17 cellular contexts compared by ENCODE assay signal in the genomic region with DNA sequence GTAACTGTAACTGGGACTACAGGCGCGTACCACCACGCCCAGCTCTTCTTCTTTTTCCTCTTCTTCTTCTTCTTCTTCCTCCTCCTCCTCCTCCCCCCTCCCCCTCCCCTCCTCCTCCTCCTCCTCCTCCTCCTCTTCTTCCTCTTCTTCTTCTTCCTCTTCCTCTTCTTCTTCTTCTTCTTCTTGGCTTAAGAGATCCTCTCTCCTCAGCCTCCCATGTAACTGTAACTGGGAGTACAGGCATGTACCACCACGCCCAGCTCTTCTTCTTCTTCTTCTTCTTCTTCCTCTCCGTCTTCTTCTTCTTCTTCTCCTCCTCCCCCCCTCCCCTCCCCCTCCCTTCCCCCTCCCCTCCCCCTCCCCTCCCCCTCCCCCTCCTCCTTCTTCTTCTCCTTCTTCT. TPM values are rescaled to one million over a fixed set of nuclear protein-coding genes. Genes with fewer than 3 reads are reported as not detected.
DNase-seq lines count a peak whose midpoint lies in the region; ATAC-seq, FAIRE-seq and TF ChIP-seq lines count a peak whose summit lies in the region.
"Had no signal": no experiment of that assay in that cellular context is flagged by ENCODE, and none has a peak within 500 bp of the region (broad histone marks: within the 10 kb centered on the region; RNA-seq: fewer than 3 reads in every experiment).

No MANE protein-coding gene starts in this region.

- ATAC-seq in A549 (no peak), HG02973 (IDR thresholded peaks at IDR 0.05; ENCODE audit: unreplicated experiment) (no peak)
- ATAC-seq: CD8-positive, alpha-beta T cell; GM23338 had no signal

- no peak for TF ChIP-seq RAD21 in A549 (conservative IDR thresholded peaks at IDR 0.05 in 1 of 2, IDR thresholded peaks at IDR 0.05 in 1 of 2)

- H3K4me3 ChIP-seq in A549 (no peak overlapping the region), PC-9 (no peak overlapping the region), sigmoid colon (no peak overlapping the region)
- H3K4me3 ChIP-seq: BLaER1, GM23338 had no signal

- H3K27me3 Mint-ChIP-seq in CD14-positive monocyte (ENCODE audit: low read depth in 3 of 3): peaks cover 31 to 38% (median 37%) of the 10 kb centered on the region in 3 donors
- H3K27me3 Mint-ChIP-seq in activated T-cell treated with anti-CD3 and anti-CD28 coated beads, Interleukin-2, amount 50 U/mL, for 24 hours: peaks cover 53% of the 10 kb centered on the region

- H3F3A ChIP-seq in PC-9 (ENCODE audit: insufficient read depth, low read depth): peaks cover 49% of the 10 kb centered on the region

- BruUV-seq in PC-9 (replicated peaks; lab: Mats Ljungman, UMichigan): no TSS peak

- WGBS in A549 (ENCODE audit: missing lambda C conversion rate): 94% methylated on average over 5 of the region's 5 CpGs
- 80 to 86% methylated on average over 5 of the region's 5 CpGs for WGBS in sigmoid colon, 2 donors

- H3K9me3 Mint-ChIP-seq in CD14-positive monocyte: peaks cover 0 to 14% (median 8%) of the 10 kb centered on the region in 7 donors
- no peaks in the 10 kb centered on the region for H3K9me3 Mint-ChIP-seq in activated T-cell treated with anti-CD3 and anti-CD28 coated beads, Interleukin-2, amount 50 U/mL, for 24 hours
- H3K9me3 Mint-ChIP-seq: CD8-positive, alpha-beta T cell; GM23338 had no signal

- peak overlapping the region in 6 of 7 donors; percentile 55 to 88 (median 78) for H3K27ac Mint-ChIP-seq in CD14-positive monocyte
- no peak overlapping the region for H3K27ac Mint-ChIP-seq in activated T-cell treated with anti-CD3 and anti-CD28 coated beads, Interleukin-2, amount 50 U/mL, for 24 hours
- H3K27ac Mint-ChIP-seq: CD8-positive, alpha-beta T cell; GM23338 had no signal

- H3K27ac ChIP-seq in A549: peak overlapping the region; percentile 15 to 97; a peak in 4 of 6 replicates
- H3K27ac ChIP-seq in PC-9: peak overlapping the region; percentile 97
- no peak overlapping the region for H3K27ac ChIP-seq in sigmoid colon
- H3K27ac ChIP-seq: BLaER1 had no signal

- CTCF ChIA-PET in A549 (lab: Yijun Ruan, JAX) (interaction anchor here (0.9 to 9.7 kb wide), 4 partner anchors 17 to 84 kb away, joined by 3 to 175 read pairs (median 5); no protein-coding TSS in a partner anchor), PC-9 (lab: Charles Lee) (interaction anchor here (0.6 kb wide), 1 partner anchor 555 kb away, joined by 9 read pairs; no protein-coding TSS in a partner anchor)

- H3K4me3 Mint-ChIP-seq in CD14-positive monocyte: peak overlapping the region in 1 of 2 donors; percentile 72
- no peak overlapping the region for H3K4me3 Mint-ChIP-seq in activated T-cell treated with anti-CD3 and anti-CD28 coated beads, Interleukin-2, amount 50 U/mL, for 24 hours
- H3K4me3 Mint-ChIP-seq: CD8-positive, alpha-beta T cell; GM23338 had no signal

- DNase-seq in A549 (ENCODE audit: low read depth in 1 of 2, low spot score in 1 of 2) (no peak), CD14-positive monocyte (ENCODE audit: low spot score) (no peak), PC-9 (no peak), sigmoid colon (peak; percentile 1)
- DNase-seq in activated T-cell treated with anti-CD3 and anti-CD28 coated beads, Interleukin-2, amount 50 U/mL, for 24 hours: no peak
- DNase-seq: Calu3; CD8-positive, alpha-beta T cell; DMS79 treated with DMSO at 0.1 percent for 48 hours; GF-D8; HCEC 1CT; HFFc6 had no signal

- H3K79me2 ChIP-seq in PC-9 (ENCODE audit: low read depth): peaks cover 16% of the 10 kb centered on the region

- H3K4me1 ChIP-seq in A549 (peaks cover 63% of the 10 kb centered on the region), PC-9 (replicated peaks; ENCODE audit: insufficient read depth) (peaks cover 88% of the 10 kb centered on the region), sigmoid colon (peaks cover 0 to 21% (median 10%) of the 10 kb centered on the region in 4 donors)
- H3K4me1 ChIP-seq: BLaER1 had no signal

- H3K36me3 ChIP-seq in PC-9 (ENCODE audit: low read depth): no peaks in the 10 kb centered on the region
- no peaks in the 10 kb centered on the region for H3K36me3 ChIP-seq in sigmoid colon
- H3K36me3 ChIP-seq: BLaER1 had no signal

- intact Hi-C loops in CD14-positive monocyte (cut with micrococcal nuclease): no loop called here
- intact Hi-C loops in PC-9 (cut with micrococcal nuclease; ENCODE audit: unreplicated experiment): no loop called here
- intact Hi-C loops in sigmoid colon (cut with DNase I): no loop called here

- POLR2A ChIA-PET in A549 (lab: Yijun Ruan, JAX): no interaction called here
- POLR2A ChIA-PET in PC-9 (lab: Charles Lee; ENCODE audit: unreplicated experiment): interaction anchor here (0.6 to 0.9 kb wide), 2 partner anchors 100 to 826 kb away, joined by 4 to 10 read pairs; no protein-coding TSS in a partner anchor

- peaks cover 68% of the 10 kb centered on the region for H3K4me1 Mint-ChIP-seq in CD14-positive monocyte
- H3K4me1 Mint-ChIP-seq in activated T-cell treated with anti-CD3 and anti-CD28 coated beads, Interleukin-2, amount 50 U/mL, for 24 hours (ENCODE audit: low read depth): peaks cover 4% of the 10 kb centered on the region

- TF ChIP-seq CTCF in A549 (IDR thresholded peaks at IDR 0.05) (no peak), CD14-positive monocyte (IDR thresholded peaks at IDR 0.05) (no peak), PC-9 (conservative IDR thresholded peaks at IDR 0.05) (no peak), sigmoid colon (IDR thresholded peaks at IDR 0.05) (no peak)

- no peaks in the 10 kb centered on the region for H4K20me1 ChIP-seq in PC-9 (ENCODE audit: insufficient read depth)
- H4K20me1 ChIP-seq: BLaER1 had no signal

- no peak for FAIRE-seq in A549 (lab: Jason Lieb, UNC)
- FAIRE-seq: H54, HTR-8/SVneo had no signal

- no peak for TF ChIP-seq EP300 in A549 (IDR thresholded peaks at IDR 0.05)
- TF ChIP-seq EP300 in sigmoid colon (IDR thresholded peaks at IDR 0.05): no peak

- H3K9me3 ChIP-seq in A549 (no peaks in the 10 kb centered on the region), PC-9 (ENCODE audit: insufficient read depth, low read depth) (no peaks in the 10 kb centered on the region), sigmoid colon (no peaks in the 10 kb centered on the region)
- H3K9me3 ChIP-seq: BLaER1 had no signal

- TF ChIP-seq POLR2A in A549 (IDR thresholded peaks at IDR 0.05; ENCODE audit: low read length) (no peak), sigmoid colon (IDR thresholded peaks at IDR 0.05) (no peak)

- peaks cover 10 to 12% of the 10 kb centered on the region in 2 donors for H3K36me3 Mint-ChIP-seq in CD14-positive monocyte
- no peaks in the 10 kb centered on the region for H3K36me3 Mint-ChIP-seq in activated T-cell treated with anti-CD3 and anti-CD28 coated beads, Interleukin-2, amount 50 U/mL, for 24 hours (ENCODE audit: low read depth)
- H3K36me3 Mint-ChIP-seq: CD8-positive, alpha-beta T cell had no signal

- no peaks in the 10 kb centered on the region for H3K9me2 ChIP-seq in PC-9 (ENCODE audit: insufficient read depth)

- H3K27me3 ChIP-seq in PC-9 (ENCODE audit: insufficient read depth, low read depth) (no peaks in the 10 kb centered on the region), sigmoid colon (peaks cover 2 to 17% (median 12%) of the 10 kb centered on the region in 3 donors)

- H3K4me2 ChIP-seq in A549 (no peak overlapping the region), PC-9 (no peak overlapping the region)
- H3K4me2 ChIP-seq: BLaER1, GM23338 had no signal

- no peak overlapping the region for H2AFZ ChIP-seq in PC-9
- H2AFZ ChIP-seq: GM23338 had no signal

TF ChIP-seq in A549, 52 proteins besides CTCF, POLR2A, EP300 and RAD21 (continues in another document):
- TF ChIP-seq EHMT2 (IDR thresholded peaks at IDR 0.05; ENCODE audit: low read depth) (no peak), RARB (CRISPR knock-in tag; IDR thresholded peaks at IDR 0.05) (no peak), NPAS2 (CRISPR knock-in tag; IDR thresholded peaks at IDR 0.05; ENCODE audit: borderline replicate concordance) (no peak), NFE2L2 (conservative IDR thresholded peaks at IDR 0.05; ENCODE audit: low read length) (no peak), CEBPB (IDR thresholded peaks at IDR 0.05) (no peak), CBX2 (IDR thresholded peaks at IDR 0.05; ENCODE audit: borderline replicate concordance, low read depth) (no peak)

RNA-seq across cellular contexts. Expression of a gene that starts 5.3 kb away (rescaled TPM):
- 2,033 and 2,623 TPM in 2 replicates for polyA plus RNA-seq in A549 (2011; rRNA removed)
- polyA plus RNA-seq in A549 (2012; cell fraction: cytosol; rRNA removed): 5,680 and 6,103 TPM in 2 replicates
- 6,979 and 9,418 TPM in 2 replicates for polyA plus RNA-seq in A549 (2012; cell fraction: nucleus; rRNA removed)
- 3,055 to 3,652 TPM (median 3,189 TPM) in 3 replicates for polyA plus RNA-seq in A549 (2017; fragmentation: RNase III; extraction: RNeasy Plus Mini Kit Qiagen cat#74134 plus additional on column Dnase treatment)
- polyA minus RNA-seq in A549 (2011; rRNA and poly(A)+ RNA removed): 2,472 and 2,922 TPM in 2 replicates
- polyA plus RNA-seq in CD14-positive monocyte: 1 to 10 TPM in 1 of 2 donors, not detected in 1; 2.7 TPM
- 3,783 and 4,555 TPM in 2 replicates for total RNA-seq in PC-9 (2021)
- total RNA-seq in sigmoid colon: 1 to 10 TPM in 1 of 4 donors, under 1 TPM in 1, not detected in 2; 0.27 to 3.2 TPM
- polyA plus RNA-seq in sigmoid colon: 10 to 100 TPM in 1 of 3 donors, 1 to 10 TPM in 2; 1.2 to 12.0 (median 2.4) TPM
- total RNA-seq: CD8-positive, alpha-beta T cell had no signal

RNA-seq across cellular contexts. Expression of a gene that starts 36.0 kb away (rescaled TPM):
- polyA plus RNA-seq in A549 (2011; rRNA removed) (59.8 and 63.1 TPM in 2 replicates), A549 (2017; fragmentation: RNase III; extraction: RNeasy Plus Mini Kit Qiagen cat#74134 plus additional on column Dnase treatment) (38.3 to 56.4 TPM (median 46.0 TPM) in 3 replicates), CD14-positive monocyte (under 1 TPM; 0.18 to 0.52 TPM), sigmoid colon (under 1 TPM in 2 of 3 donors, not detected in 1; under 0.01 to 0.34 TPM)
- polyA plus RNA-seq in A549 (2012; cell fraction: cytosol; rRNA removed): 62.9 and 86.5 TPM in 2 replicates
- polyA plus RNA-seq in A549 (2012; cell fraction: nucleus; rRNA removed): 87.4 and 102 TPM in 2 replicates
- 76.5 and 77.5 TPM in 2 replicates for polyA minus RNA-seq in A549 (2011; rRNA and poly(A)+ RNA removed)
- total RNA-seq in PC-9 (2021) (84.1 and 94.9 TPM in 2 replicates), sigmoid colon (not detected)
- total RNA-seq: CD8-positive, alpha-beta T cell; GM23338 had no signal
- polyA plus RNA-seq: GM23338 had no signal

RNA-seq across cellular contexts. Expression of a gene that starts 46.7 kb away (rescaled TPM):
- polyA plus RNA-seq in A549 (2011; rRNA removed): 23.5 and 43.0 TPM in 2 replicates
- polyA plus RNA-seq in A549 (2012; cell fraction: cytosol; rRNA removed): 10.6 and 13.1 TPM in 2 replicates
- polyA plus RNA-seq in A549 (2012; cell fraction: nucleus; rRNA removed): 73.1 and 148 TPM in 2 replicates
- 331 to 441 TPM (median 378 TPM) in 3 replicates for polyA plus RNA-seq in A549 (2017; fragmentation: RNase III; extraction: RNeasy Plus Mini Kit Qiagen cat#74134 plus additional on column Dnase treatment)
- polyA minus RNA-seq in A549 (2011; rRNA and poly(A)+ RNA removed): 4.4 and 5.3 TPM in 2 replicates
- polyA plus RNA-seq in CD14-positive monocyte: not detected
- 2.7 and 5.7 TPM in 2 replicates for total RNA-seq in PC-9 (2021)
- not detected for total RNA-seq in sigmoid colon
- polyA plus RNA-seq in sigmoid colon: under 1 TPM in 2 of 3 donors, not detected in 1; 0.25 to 0.60 TPM
- total RNA-seq: A673, GM23338 had no signal

Comparison
In these comparisons a context has a peak if more than half of its experiments do, and no peak if none do; other contexts are left out.
1. H3K27ac ChIP-seq: peak in A549 (2 of 2) and PC-9 (single experiment); none in sigmoid colon (0 of 4).
2. RNA of a gene that starts 5.3 kb away (polyA plus RNA-seq): 2,033 to 9,418 TPM in A549; 2.7 TPM in CD14-positive monocyte and 1.2 to 12.0 TPM in sigmoid colon; every median in the first group is over 100 times any median in the second.
3. RNA of a gene that starts 36.0 kb away (polyA plus RNA-seq): 38.3 to 102 TPM in A549; 0.18 to 0.52 TPM in CD14-positive monocyte and under 0.01 to 0.34 TPM in sigmoid colon; every median in the first group is over 10 times any median in the second.
4. RNA of a gene that starts 46.7 kb away (polyA plus RNA-seq): 10.6 to 441 TPM in A549; 0.25 to 0.60 TPM in sigmoid colon and not detected in CD14-positive monocyte; every median in the first group is over 4 times any median in the second.